ENCODE assay signal across 23 cellular contexts in the genomic region with DNA sequence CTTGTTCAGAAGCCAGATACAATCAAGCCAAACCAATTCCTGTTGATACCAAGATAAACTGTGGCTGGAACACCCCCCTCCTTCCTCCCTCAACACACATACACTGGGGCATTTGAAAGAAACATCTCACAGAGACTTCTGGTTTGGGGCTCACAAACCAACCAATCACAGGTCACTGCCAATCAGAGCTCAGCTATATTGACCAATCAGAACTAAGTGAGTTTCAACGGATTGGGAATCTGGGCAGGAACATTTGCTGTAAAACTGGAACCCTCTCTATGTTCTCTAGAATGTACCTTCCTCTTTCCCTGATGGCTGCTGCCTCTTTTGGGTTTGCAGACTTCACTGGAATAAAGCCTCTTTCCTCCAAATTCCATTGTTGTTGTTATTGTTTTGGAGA.
"Had no signal": no experiment of that assay in that cellular context is flagged by ENCODE, and none has a peak within 500 bp of the region (broad histone marks: within the 10 kb centered on the region; RNA-seq: fewer than 3 reads in every experiment).

No MANE protein-coding gene starts in this region.

- H3K36me3 Mint-ChIP-seq: naive B cell had no signal

- H3K27ac ChIP-seq: colonic mucosa, esophagus muscularis mucosa, foreskin keratinocyte, gastroesophageal sphincter, heart right ventricle, left lung, lower lobe of right lung had no signal

- H3K36me3 ChIP-seq: colonic mucosa, esophagus muscularis mucosa, gastroesophageal sphincter, heart right ventricle, left lung, lower lobe of right lung had no signal

- H3K9me3 Mint-ChIP-seq: dendritic cell treated with granulocyte-macrophage colony-stimulating factor and Interleukin-4, amounts not matched to agents 40 ng/mL and 50 ng/mL, for 4 days; endodermal cell; mesothelial cell of epicardium had no signal

- FAIRE-seq: endometrium, frontal cortex, islet of Langerhans, keratinocyte had no signal

- H3K4me3 Mint-ChIP-seq: dendritic cell treated with granulocyte-macrophage colony-stimulating factor and Interleukin-4, amounts not matched to agents 40 ng/mL and 50 ng/mL, for 4 days; effector memory CD8-positive, alpha-beta T cell; endodermal cell; mesothelial cell of epicardium; naive B cell had no signal

- DNase-seq: colonic mucosa; cortex of kidney; effector CD8-positive, alpha-beta T cell; effector memory CD8-positive, alpha-beta T cell; endodermal cell; foreskin keratinocyte; heart right ventricle; hippocampal formation; left cardiac atrium; left lung; left ventricle myocardium superior; lower lobe of right lung; mesenchymal stem cell; mucosa of descending colon; naive B cell had no signal

- H3K9me3 ChIP-seq: colonic mucosa, esophagus muscularis mucosa, gastroesophageal sphincter, heart right ventricle, left lung, lower lobe of right lung, mucosa of descending colon had no signal

- H3K27ac Mint-ChIP-seq: dendritic cell treated with granulocyte-macrophage colony-stimulating factor and Interleukin-4, amounts not matched to agents 40 ng/mL and 50 ng/mL, for 4 days; effector memory CD8-positive, alpha-beta T cell; endodermal cell; mesothelial cell of epicardium; naive B cell had no signal

- H3K27me3 ChIP-seq: colonic mucosa, esophagus muscularis mucosa, foreskin keratinocyte, gastroesophageal sphincter, heart right ventricle, left lung had no signal

- H3K27me3 Mint-ChIP-seq: dendritic cell treated with granulocyte-macrophage colony-stimulating factor and Interleukin-4, amounts not matched to agents 40 ng/mL and 50 ng/mL, for 4 days; effector memory CD8-positive, alpha-beta T cell; naive B cell had no signal

- ATAC-seq: effector memory CD8-positive, alpha-beta T cell; foreskin keratinocyte; gastroesophageal sphincter; heart right ventricle; left cardiac atrium; left lung; left ventricle myocardium superior; lower lobe of right lung; mucosa of descending colon had no signal

- H3K4me1 Mint-ChIP-seq: endodermal cell, naive B cell had no signal

- H3K4me1 ChIP-seq: colonic mucosa, esophagus muscularis mucosa, foreskin keratinocyte, gastroesophageal sphincter, heart right ventricle, left lung, lower lobe of right lung had no signal

- H3K4me3 ChIP-seq: colonic mucosa, esophagus muscularis mucosa, gastroesophageal sphincter, heart right ventricle, left lung, lower lobe of right lung, mucosa of descending colon had no signal
